8 cellular contexts compared by ENCODE assay signal in the genomic region with DNA sequence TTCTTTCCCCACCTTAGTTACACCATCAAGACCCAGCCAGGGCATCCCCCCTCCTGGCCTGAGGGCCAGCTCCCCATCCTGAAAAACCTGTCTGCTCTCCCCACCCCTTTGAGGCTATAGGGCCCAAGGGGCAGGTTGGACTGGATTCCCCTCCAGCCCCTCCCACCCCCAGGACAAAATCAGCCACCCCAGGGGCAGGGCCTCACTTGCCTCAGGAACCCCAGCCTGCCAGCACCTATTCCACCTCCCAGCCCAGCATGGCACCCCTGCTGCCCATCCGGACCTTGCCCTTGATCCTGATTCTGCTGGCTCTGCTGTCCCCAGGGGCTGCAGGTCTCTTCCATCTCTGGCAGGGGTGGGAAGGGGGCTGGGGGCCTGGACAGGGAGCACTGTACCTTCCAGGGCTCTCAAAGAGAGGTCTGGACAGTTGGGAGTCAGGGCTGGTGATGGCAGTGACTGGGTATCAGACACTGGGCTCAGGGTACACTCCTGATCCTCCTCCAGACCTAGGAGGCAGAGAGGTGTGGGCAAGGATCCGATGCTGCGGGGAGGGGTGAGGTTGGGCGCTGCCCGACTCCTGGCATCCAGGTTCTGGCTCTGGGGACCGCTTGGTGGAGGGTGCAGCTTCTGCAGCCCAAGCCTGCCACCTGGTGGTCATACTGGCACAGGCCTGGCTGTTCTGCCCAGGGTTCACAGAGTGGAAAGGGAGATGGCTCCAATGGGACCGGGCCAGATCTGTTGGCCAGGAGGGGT. TPM values are rescaled to one million over a fixed set of nuclear protein-coding genes. Genes with fewer than 3 reads are reported as not detected.
DNase-seq lines count a peak whose midpoint lies in the region; ATAC-seq and TF ChIP-seq lines count a peak whose summit lies in the region.

A gene (plus strand): TSS at position 205 of the 753 bp plus-strand sequence. CDS start 53 bp downstream, at position 258.

- peaks cover 3% of the 10 kb centered on the region for H3K27me3 ChIP-seq in suprapubic skin

- H3K4me1 Mint-ChIP-seq in activated T-helper 2 cell treated with anti-CD3 and anti-CD28 coated beads, Interferon-gamma antibody, Interleukin-2, Interleukin-4, amounts not matched to agents 10 μg/mL and 5 μg/mL and 100 μg/mL, durations not matched to agents 14 hours and 24 hours and 36 hours (ENCODE audit: low read depth): no peaks in the 10 kb centered on the region

- WGBS in suprapubic skin: no CpG with 5 or more reads among the region's 7 CpGs

- TF ChIP-seq POLR2A in suprapubic skin (IDR thresholded peaks at IDR 0.05): no peak

- intact Hi-C loops in activated T-helper 2 cell treated with anti-CD3 and anti-CD28 coated beads, Interferon-gamma antibody, Interleukin-2, Interleukin-4, amounts not matched to agents 10 μg/mL and 5 μg/mL and 100 μg/mL, durations not matched to agents 14 hours and 24 hours and 36 hours (cut with micrococcal nuclease): loop anchor here (1.0 kb wide), 3 partner anchors 27 to 266 kb away; no protein-coding TSS in a partner anchor

- ATAC-seq in GM19324 (IDR thresholded peaks at IDR 0.05; ENCODE audit: low FRiP score, unreplicated experiment): peak; percentile 68

- no peaks in the 10 kb centered on the region for H3K36me3 Mint-ChIP-seq in activated T-helper 2 cell treated with anti-CD3 and anti-CD28 coated beads, Interferon-gamma antibody, Interleukin-2, Interleukin-4, amounts not matched to agents 10 μg/mL and 5 μg/mL and 100 μg/mL, durations not matched to agents 14 hours and 24 hours and 36 hours (ENCODE audit: low read depth)

- no peak within 1 kb of the TSS for H3K4me3 Mint-ChIP-seq in activated T-helper 2 cell treated with anti-CD3 and anti-CD28 coated beads, Interferon-gamma antibody, Interleukin-2, Interleukin-4, amounts not matched to agents 10 μg/mL and 5 μg/mL and 100 μg/mL, durations not matched to agents 14 hours and 24 hours and 36 hours (ENCODE audit: low read depth)

- H3K27ac Mint-ChIP-seq in activated T-helper 2 cell treated with anti-CD3 and anti-CD28 coated beads, Interferon-gamma antibody, Interleukin-2, Interleukin-4, amounts not matched to agents 10 μg/mL and 5 μg/mL and 100 μg/mL, durations not matched to agents 14 hours and 24 hours and 36 hours: no peak within 1 kb of the TSS

- H3K27me3 Mint-ChIP-seq in activated T-helper 2 cell treated with anti-CD3 and anti-CD28 coated beads, Interferon-gamma antibody, Interleukin-2, Interleukin-4, amounts not matched to agents 10 μg/mL and 5 μg/mL and 100 μg/mL, durations not matched to agents 14 hours and 24 hours and 36 hours (ENCODE audit: low read depth): peaks cover 18% of the 10 kb centered on the region

- TF ChIP-seq EP300 in suprapubic skin (IDR thresholded peaks at IDR 0.05): no peak

- TF ChIP-seq CTCF in fibroblast of villous mesenchyme (IDR thresholded peaks at IDR 0.05; ENCODE audit: insufficient read depth, low read depth, low read length): peak; percentile 95
- peak; percentile 93 to 99 for TF ChIP-seq CTCF in suprapubic skin (IDR thresholded peaks at IDR 0.05)

- H3K36me3 ChIP-seq in suprapubic skin: no peaks in the 10 kb centered on the region

- H3K9me3 ChIP-seq in suprapubic skin: no peaks in the 10 kb centered on the region

- no peak within 1 kb of the TSS for H3K27ac ChIP-seq in suprapubic skin

- DNase-seq in AML-193 (lab: John Stamatoyannopoulos, UW): peak; percentile 57 to 72
- DNase-seq in LHCN-M2 (ENCODE audit: low read depth): peak; percentile 56
- peak; percentile 51 to 66 for DNase-seq in SHP77 (lab: John Stamatoyannopoulos, UW)
- peak; percentile 76 for DNase-seq in activated T-helper 2 cell treated with anti-CD3 and anti-CD28 coated beads, Interferon-gamma antibody, Interleukin-2, Interleukin-4, amounts not matched to agents 10 μg/mL and 5 μg/mL and 100 μg/mL, durations not matched to agents 14 hours and 24 hours and 36 hours (ENCODE audit: low spot score)
- DNase-seq in fibroblast of villous mesenchyme (ENCODE audit: low read depth): peak; percentile 78
- DNase-seq in nucleus accumbens (lab: John Stamatoyannopoulos, UW): peak in 54 of 56 donors; percentile 16 to 92 (median 76)
- peak; percentile 91 for DNase-seq in suprapubic skin (ENCODE audit: low spot score in 2 of 2)

- H3K9me3 Mint-ChIP-seq in activated T-helper 2 cell treated with anti-CD3 and anti-CD28 coated beads, Interferon-gamma antibody, Interleukin-2, Interleukin-4, amounts not matched to agents 10 μg/mL and 5 μg/mL and 100 μg/mL, durations not matched to agents 14 hours and 24 hours and 36 hours: no peaks in the 10 kb centered on the region

- H3K4me3 ChIP-seq in fibroblast of villous mesenchyme (ENCODE audit: low read depth, low read length) (no peak within 1 kb of the TSS), suprapubic skin (no peak within 1 kb of the TSS)

- H3K4me1 ChIP-seq in suprapubic skin: peaks cover 5% of the 10 kb centered on the region

RNA-seq across cellular contexts. Expression of the gene that starts here (rescaled TPM):
- total RNA-seq in LHCN-M2 (2014; rRNA removed) (not detected in 2 replicates), fibroblast of villous mesenchyme (not detected in 2 replicates), suprapubic skin (not detected)
- polyA plus RNA-seq in LHCN-M2 (2012): 0.34 TPM
- 0.21 TPM in 1 of 2 replicates, not detected in the other for total RNA-seq in activated T-helper 2 cell treated with anti-CD3 and anti-CD28 coated beads, Interferon-gamma antibody, Interleukin-2, Interleukin-4, amounts not matched to agents 10 μg/mL and 5 μg/mL and 100 μg/mL, durations not matched to agents 14 hours and 24 hours and 36 hours

Comparison
In these comparisons a context has a peak if more than half of its experiments do, and no peak if none do; other contexts are left out.
1. Peak in DNase-seq in LHCN-M2; RNA of the gene not detected or under 1 TPM.
2. Peak in DNase-seq in activated T-helper 2 cell treated with anti-CD3 and anti-CD28 coated beads, Interferon-gamma antibody, Interleukin-2, Interleukin-4, amounts not matched to agents 10 μg/mL and 5 μg/mL and 100 μg/mL, durations not matched to agents 14 hours and 24 hours and 36 hours; RNA of the gene not detected or under 1 TPM.
3. Peak in DNase-seq in fibroblast of villous mesenchyme; RNA of the gene not detected or under 1 TPM.
4. Peak in DNase-seq in suprapubic skin; RNA of the gene not detected or under 1 TPM.